In the genomic region with DNA sequence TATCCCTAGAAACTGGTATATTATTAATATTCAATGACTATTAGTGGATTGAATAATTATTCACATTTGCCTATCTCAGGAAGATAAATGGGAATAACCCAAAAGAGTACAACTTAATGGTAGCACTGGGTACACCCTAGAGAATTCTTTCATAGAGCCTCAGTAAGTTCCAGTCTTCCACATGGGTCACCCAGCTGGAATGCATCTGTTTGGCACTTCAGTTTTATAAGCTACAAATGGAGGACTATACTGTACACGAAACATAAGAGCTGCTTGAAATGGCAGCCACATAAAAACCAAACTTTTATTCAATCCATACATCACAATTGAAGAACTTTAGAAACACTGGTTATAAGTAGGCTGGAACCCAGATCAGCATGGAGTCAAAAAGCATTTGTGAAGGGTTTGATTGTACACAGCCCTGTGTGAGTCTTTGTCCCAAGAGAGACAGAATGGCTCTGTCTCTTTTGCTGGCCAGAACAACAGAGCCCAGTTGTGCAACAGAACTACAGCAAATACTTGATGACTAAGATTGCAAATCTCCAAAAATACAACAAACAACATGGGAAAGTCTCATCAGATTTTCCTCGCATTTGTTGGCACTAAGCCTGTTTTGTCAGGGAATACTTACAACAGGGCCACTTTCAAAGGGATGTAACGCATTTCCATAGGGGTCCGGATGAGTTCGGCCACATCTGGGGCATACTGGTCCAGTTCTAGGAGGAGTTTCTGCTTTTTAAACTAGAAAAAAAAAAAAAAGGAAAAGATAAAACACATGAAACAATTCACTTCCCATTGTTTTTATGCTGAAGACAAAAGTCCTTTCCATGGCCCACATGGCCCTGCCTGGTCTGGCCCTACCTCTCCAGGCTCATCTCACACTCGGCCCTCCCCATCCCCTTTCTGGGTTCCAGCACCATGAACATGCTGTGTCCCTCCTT, we compare ENCODE assay signal across 11 cellular contexts. TPM values are rescaled to one million over a fixed set of nuclear protein-coding genes. Genes with fewer than 3 reads are reported as not detected.
DNase-seq lines count a peak whose midpoint lies in the region; ATAC-seq lines count a peak whose summit lies in the region.
"Had no signal": no experiment of that assay in that cellular context is flagged by ENCODE, and none has a peak within 500 bp of the region (broad histone marks: within the 10 kb centered on the region; RNA-seq: fewer than 3 reads in every experiment).

No MANE protein-coding gene starts in this region.

- H3K4me1 Mint-ChIP-seq in T-helper 17 cell: peaks cover 5% of the 10 kb centered on the region
- H3K4me1 Mint-ChIP-seq: mesothelial cell of epicardium had no signal

- peaks cover 11% of the 10 kb centered on the region for H3K36me3 Mint-ChIP-seq in T-helper 17 cell (ENCODE audit: low read depth)

- H3K27me3 ChIP-seq in layer of hippocampus (ENCODE audit: control insufficient read depth, insufficient read depth, low read length): no peaks in the 10 kb centered on the region

- H3K4me3 Mint-ChIP-seq in T-helper 17 cell: no peak overlapping the region
- H3K4me3 Mint-ChIP-seq: activated CD4-positive, alpha-beta memory T cell treated with anti-CD3 and anti-CD28 coated beads for 36 hours; mesothelial cell of epicardium had no signal

- DNase-seq in HCEC 1CT (peak; percentile 86), smooth muscle cell of the brain vasculature (ENCODE audit: low read depth, low spot score) (peak; percentile 18), GM19238 (ENCODE audit: insufficient read length, low spot score) (no peak), T-helper 17 cell (no peak)
- no peak for DNase-seq in activated CD4-positive, alpha-beta T cell treated with anti-CD3 and anti-CD28 coated beads for 4 hours
- DNase-seq: activated CD4-positive, alpha-beta memory T cell treated with anti-CD3 and anti-CD28 coated beads for 36 hours; DMS53 had no signal

- H3K27ac ChIP-seq in cingulate gyrus (ENCODE audit: low read depth, low read length) (peak overlapping the region; percentile 97), layer of hippocampus (ENCODE audit: low read depth, low read length) (peak overlapping the region; percentile 86)

- no peaks in the 10 kb centered on the region for H3K27me3 Mint-ChIP-seq in T-helper 17 cell
- H3K27me3 Mint-ChIP-seq: activated CD4-positive, alpha-beta memory T cell treated with anti-CD3 and anti-CD28 coated beads for 36 hours had no signal

- ATAC-seq in T-helper 17 cell: no peak
- no peak for ATAC-seq in GM19452 (IDR thresholded peaks at IDR 0.05; ENCODE audit: unreplicated experiment)

- H3K27ac Mint-ChIP-seq in T-helper 17 cell: no peak overlapping the region
- H3K27ac Mint-ChIP-seq: activated CD4-positive, alpha-beta memory T cell treated with anti-CD3 and anti-CD28 coated beads for 36 hours; mesothelial cell of epicardium had no signal

- H3K9me3 ChIP-seq in T-helper 17 cell (ENCODE audit: control insufficient read depth, low read length, poor library complexity, severe bottlenecking): no peaks in the 10 kb centered on the region

RNA-seq across cellular contexts. Expression of a gene that starts 39.4 kb away (rescaled TPM):
- 10 to 100 TPM in 1 of 2 donors, 1 to 10 TPM in 1; 8.4 to 10.2 TPM for total RNA-seq in T-helper 17 cell

Comparison
In these comparisons a context has a peak if more than half of its experiments do, and no peak if none do; other contexts are left out.
1. DNase-seq: peak in HCEC 1CT (single experiment) and smooth muscle cell of the brain vasculature (single experiment); none in GM19238 (single experiment), T-helper 17 cell (0 of 3) and activated CD4-positive, alpha-beta T cell treated with anti-CD3 and anti-CD28 coated beads for 4 hours (0 of 2).